ENCODE assay signal across 8 cellular contexts in genomic region chrX:153925739-153926593, GRCh38. TPM values are rescaled to one million over a fixed set of nuclear protein-coding genes. Genes with fewer than 3 reads are reported as not detected.
DNase-seq lines count a peak whose midpoint lies in the region; ATAC-seq, FAIRE-seq and TF ChIP-seq lines count a peak whose summit lies in the region.

TSS of gene ARHGAP4 (minus strand) at chrX:153926264. CDS start at chrX:153926202, 62 bp downstream.

- peaks cover 5% of the 10 kb centered on the region for H3K36me3 Mint-ChIP-seq in neural crest cell (ENCODE audit: low read depth)

- CTCF ChIA-PET in endothelial cell of umbilical vein (lab: Charles Lee), result interaction anchor here (4.2 to 9.0 kb wide), 2 partner anchors 8 to 22 kb away, joined by 29 to 253 read pairs; partner anchors contain the start of genes NAA10 and RENBP

- peaks cover 6% of the 10 kb centered on the region for H3K27me3 Mint-ChIP-seq in neural crest cell (ENCODE audit: low read depth)

- peak; percentile 28 for TF ChIP-seq POLR2A in endothelial cell of umbilical vein (IDR thresholded peaks at IDR 0.05; ENCODE audit: low read depth, low read length)

- intact Hi-C loops in endothelial cell of umbilical vein (cut with micrococcal nuclease), result no loop called here

- BruUV-seq in endothelial cell of umbilical vein (replicated peaks; lab: Mats Ljungman, UMichigan), result TSS peak; percentile 93

- ATAC-seq in HG02759 (IDR thresholded peaks at IDR 0.05; ENCODE audit: unreplicated experiment), result peak; percentile 17
- ATAC-seq in HG03521 (IDR thresholded peaks at IDR 0.05; ENCODE audit: unreplicated experiment), result no peak

- H3K4me3 ChIP-seq in AG10803 (ENCODE audit: low read length) (peak within 1 kb of the TSS; percentile 70), endothelial cell of umbilical vein (replicated peaks in 1 of 3; ENCODE audit: insufficient read depth in 1 of 3, low read depth in 1 of 3, low read length in 3 of 3) (peak within 1 kb of the TSS in 1 of 3 experiments; percentile 5)

- H3K79me2 ChIP-seq in endothelial cell of umbilical vein (ENCODE audit: control insufficient read depth, insufficient read depth, low read length), result peaks cover 2% of the 10 kb centered on the region

- H3K27ac ChIP-seq in endothelial cell of umbilical vein (ENCODE audit: insufficient read depth, low read depth, low read length), result peak within 1 kb of the TSS; percentile 100

- H2AFZ ChIP-seq in endothelial cell of umbilical vein (ENCODE audit: low read depth, low read length), result no peak within 1 kb of the TSS

- dilution Hi-C loops in endothelial cell of umbilical vein (cut with MboI; ENCODE audit: extremely low pct_ligation_motif_present, low sequenced_read_pairs), result no loop called here

- peak within 1 kb of the TSS; percentile 91 for H3K4me3 Mint-ChIP-seq in neural crest cell

- H3K4me2 ChIP-seq in endothelial cell of umbilical vein (ENCODE audit: insufficient read depth, low read length), result peak within 1 kb of the TSS; percentile 77

- TF ChIP-seq CTCF in AG10803 (conservative IDR thresholded peaks at IDR 0.05; ENCODE audit: low read length) (no peak), endothelial cell of umbilical vein (IDR thresholded peaks at IDR 0.05; ENCODE audit: extremely low read depth in 1 of 2, insufficient read depth in 1 of 2, low read depth in 1 of 2, low read length in 2 of 2) (no peak), neural crest cell (conservative IDR thresholded peaks at IDR 0.05) (no peak)

- no peaks in the 10 kb centered on the region for H3K9me3 ChIP-seq in endothelial cell of umbilical vein (replicated peaks; ENCODE audit: control insufficient read depth, insufficient read depth, low read length)

- H3K9me1 ChIP-seq in endothelial cell of umbilical vein (replicated peaks; ENCODE audit: control insufficient read depth, extremely low read depth, insufficient read depth, low read length), result no peaks in the 10 kb centered on the region

- H3K4me1 ChIP-seq in endothelial cell of umbilical vein (ENCODE audit: control insufficient read depth, extremely low read depth, insufficient read depth, low read length), result peaks cover 51% of the 10 kb centered on the region

- FAIRE-seq in endothelial cell of umbilical vein (lab: Jason Lieb, UNC), result peak; percentile 62

- H3K9ac ChIP-seq in endothelial cell of umbilical vein (replicated peaks; ENCODE audit: extremely low read depth, insufficient read depth, low read length), result peak within 1 kb of the TSS; percentile 96

- no peaks in the 10 kb centered on the region for H3K9me3 Mint-ChIP-seq in neural crest cell

- peaks cover 0 to 2% of the 10 kb centered on the region in 2 experiments for H3K36me3 ChIP-seq in endothelial cell of umbilical vein (ENCODE audit: control insufficient read depth in 2 of 2, extremely low read depth in 1 of 2, insufficient read depth in 2 of 2, low read length in 2 of 2)

- H3K27me3 ChIP-seq in endothelial cell of umbilical vein (ENCODE audit: control insufficient read depth in 2 of 2, insufficient read depth in 2 of 2, low read length in 2 of 2), result no peaks in the 10 kb centered on the region

- peak within 1 kb of the TSS; percentile 12 for H3K27ac Mint-ChIP-seq in neural crest cell (ENCODE audit: unreplicated experiment)

- peaks cover 36% of the 10 kb centered on the region for H3K4me1 Mint-ChIP-seq in neural crest cell

- POLR2A ChIA-PET in endothelial cell of umbilical vein (lab: Charles Lee), result interaction anchor here (1.3 to 1.6 kb wide), 2 partner anchors 21 to 160 kb away, joined by 3 to 4 read pairs; no protein-coding TSS in a partner anchor

- no peaks in the 10 kb centered on the region for H4K20me1 ChIP-seq in endothelial cell of umbilical vein (replicated peaks; ENCODE audit: control insufficient read depth, extremely low read depth, insufficient read depth, low read length)

- DNase-seq in AG10803 (ENCODE audit: low read depth) (no peak), endothelial cell of umbilical vein (ENCODE audit: low read depth, low spot score) (no peak), neural crest cell (ENCODE audit: low read depth, low spot score) (no peak), NCI-H345 treated with DMSO at 0.1 percent for 48 hours (lab: John Stamatoyannopoulos, UW; ENCODE audit: unreplicated experiment) (no peak), EL (no peak)
- peak; percentile 76 for DNase-seq in activated CD4-positive, alpha-beta T cell treated with anti-CD3 and anti-CD28 coated beads for 48 hours

TF ChIP-seq in endothelial cell of umbilical vein, 7 proteins besides CTCF, POLR2A, EP300 and RAD21:
- TF ChIP-seq, protein P1, sequence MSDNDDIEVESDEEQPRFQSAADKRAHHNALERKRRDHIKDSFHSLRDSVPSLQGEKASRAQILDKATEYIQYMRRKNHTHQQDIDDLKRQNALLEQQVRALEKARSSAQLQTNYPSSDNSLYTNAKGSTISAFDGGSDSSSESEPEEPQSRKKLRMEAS (IDR thresholded peaks at IDR 0.05; ENCODE audit: insufficient read depth, insufficient read length), result no peak
- TF ChIP-seq JUN (IDR thresholded peaks at IDR 0.05; ENCODE audit: borderline replicate concordance, insufficient read depth, insufficient read length, low read depth), result no peak

RNA-seq across cellular contexts. Expression of gene ARHGAP4, which starts in this region (rescaled TPM):
- total RNA-seq in endothelial cell of umbilical vein, result 31.9 and 33.3 TPM in 2 replicates
- polyA plus RNA-seq in endothelial cell of umbilical vein, result 20.9 and 24.5 TPM in 2 replicates
- 8.0 and 11.2 TPM in 2 replicates for polyA plus RNA-seq in endothelial cell of umbilical vein (2011; cell fraction: cytosol; rRNA removed)
- polyA plus RNA-seq in endothelial cell of umbilical vein (2011; cell fraction: nucleus; rRNA removed), result 100 and 121 TPM in 2 replicates
- polyA plus RNA-seq in endothelial cell of umbilical vein (2012), result 8.5 and 13.1 TPM in 2 replicates
- 9.0 and 20.8 TPM in 2 replicates for polyA minus RNA-seq in endothelial cell of umbilical vein
- polyA minus RNA-seq in endothelial cell of umbilical vein (2011; cell fraction: cytosol; rRNA and poly(A)+ RNA removed), result not detected
- 24.9 and 33.5 TPM in 2 replicates for polyA minus RNA-seq in endothelial cell of umbilical vein (2011; cell fraction: nucleus; rRNA and poly(A)+ RNA removed)
- 10.2 and 10.7 TPM in 2 replicates for total RNA-seq in neural crest cell
